In the genomic region with DNA sequence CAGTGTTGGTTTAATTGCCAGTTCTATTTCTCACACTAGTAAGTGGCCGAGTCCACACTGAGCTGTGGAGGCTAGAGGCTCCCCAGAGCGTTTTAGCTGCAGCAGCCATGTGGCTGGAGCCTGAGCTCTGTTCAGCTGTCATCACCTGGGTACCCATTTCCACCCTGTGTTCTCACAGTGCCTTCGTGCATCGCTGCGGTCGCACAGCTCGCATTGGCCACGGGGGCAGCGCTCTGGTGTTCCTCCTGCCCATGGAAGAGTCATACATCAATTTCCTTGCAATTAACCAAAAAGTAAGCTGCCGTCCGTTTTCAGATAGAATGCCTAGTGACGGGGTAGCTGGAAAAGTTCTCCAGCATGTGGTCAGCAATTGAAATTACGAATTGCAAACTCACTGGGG, we compare ENCODE assay signal across 1 cellular context.
TF ChIP-seq lines count a peak whose summit lies in the region.

No MANE protein-coding gene starts in this region.

TF ChIP-seq in HepG2, 621 proteins besides CTCF, POLR2A, EP300 and RAD21:
- TF ChIP-seq HMGA1 (CRISPR knock-in tag; conservative IDR thresholded peaks at IDR 0.05) (no peak), ZMAT3 (CRISPR knock-in tag; conservative IDR thresholded peaks at IDR 0.05) (no peak), PCBP1 (IDR thresholded peaks at IDR 0.05; ENCODE audit: borderline replicate concordance, low read depth, low read length) (no peak), TCF7 (IDR thresholded peaks at IDR 0.05; ENCODE audit: low read depth) (no peak), AGO2 (optimal IDR thresholded peaks at IDR 0.05; ENCODE audit: low read depth, low read length) (peak; percentile 31)
TF ChIP-seq in HepG2: peak in this region for 1.
